Comparison of ENCODE assay signal across 7 cellular contexts in genomic region chr7:135170998-135171481, GRCh38. TPM values are rescaled to one million over a fixed set of nuclear protein-coding genes. Genes with fewer than 3 reads are reported as not detected.
A peak's percentile ranks its signal among the peaks of the same experiment; 100 is the strongest.
DNase-seq lines count a peak whose midpoint lies in the region; ATAC-seq and TF ChIP-seq lines count a peak whose summit lies in the region.
"Not testable (repeated sequence)": the region's sequence is repeated elsewhere in the genome, so short reads cannot be mapped to it uniquely, and the experiment has no call there.

No MANE protein-coding gene starts in this region.

- H3K4me1 ChIP-seq in HCT116 (ENCODE audit: control insufficient read depth in 1 of 2, insufficient read depth in 2 of 2, low read length in 2 of 2) = peaks cover 0 to 18% of the 10 kb centered on the region in 2 experiments; a peak in 2 of 4 replicates
- not testable (repeated sequence) for H3K4me1 ChIP-seq in iPS-18a (ENCODE audit: control insufficient read depth, low read depth, low read length)
- H3K4me1 ChIP-seq in parathyroid adenoma = peaks cover 12% of the 10 kb centered on the region

- H3K9ac ChIP-seq in HCT116 (ENCODE audit: low read length) (peak overlapping the region; percentile 93), iPS-18a (ENCODE audit: low read length) (peak overlapping the region; percentile 82), parathyroid adenoma (peak overlapping the region; percentile 73)

- CTCF ChIA-PET in HCT116 (lab: Charles Lee) = interaction anchor here (0.6 kb wide), 1 partner anchor 64 kb away, joined by 4 read pairs; no protein-coding TSS in a partner anchor

- H4K20me1 ChIP-seq in HCT116 (ENCODE audit: insufficient read depth) = not testable (repeated sequence)

- TF ChIP-seq RAD21 in HCT116 (IDR thresholded peaks at IDR 0.05; ENCODE audit: low read depth) = not testable (repeated sequence)

- not testable (repeated sequence) for H3K9me2 ChIP-seq in HCT116 (ENCODE audit: insufficient read depth)

- peaks cover 29% of the 10 kb centered on the region for H3K79me2 ChIP-seq in HCT116 (ENCODE audit: insufficient read depth, low read length)
- not testable (repeated sequence) for H3K79me2 ChIP-seq in parathyroid adenoma

- POLR2A ChIA-PET in HCT116 (lab: Charles Lee) = interaction anchor here (0.9 kb wide), 1 partner anchor 9 kb away, joined by 3 read pairs; no protein-coding TSS in a partner anchor

- not testable (repeated sequence) for TF ChIP-seq POLR2A in HCT116 (IDR thresholded peaks at IDR 0.05; ENCODE audit: borderline replicate concordance, extremely low read depth, insufficient read depth, insufficient read length)

- H3K36me3 ChIP-seq in HCT116 (ENCODE audit: control insufficient read depth in 1 of 2, insufficient read depth in 2 of 2, low read length in 2 of 2) (peaks cover 7 to 26% of the 10 kb centered on the region in 2 experiments; a peak in 2 of 4 replicates), iPS-18a (ENCODE audit: control insufficient read depth, low read depth, low read length) (peaks cover 24% of the 10 kb centered on the region)
- not testable (repeated sequence) for H3K36me3 ChIP-seq in parathyroid adenoma (ENCODE audit: control insufficient read depth, insufficient read depth, low read length)

- H3K4me2 ChIP-seq in HCT116 (ENCODE audit: low read length) (peak overlapping the region; percentile 98), parathyroid adenoma (ENCODE audit: low read length) (peak overlapping the region; percentile 92)

- peak overlapping the region; percentile 81 to 83 for H3K4me3 ChIP-seq in HCT116 (replicated peaks in 1 of 2; ENCODE audit: low read depth in 1 of 2, low read length in 2 of 2)
- H3K4me3 ChIP-seq in iPS-18a (ENCODE audit: low read length) = peak overlapping the region; percentile 67
- peak overlapping the region; percentile 76 for H3K4me3 ChIP-seq in parathyroid adenoma (ENCODE audit: low read depth, low read length)

- H3K9me3 ChIP-seq in HCT116 (ENCODE audit: control insufficient read depth in 1 of 2, insufficient read depth in 1 of 2, low read depth in 1 of 2, low read length in 2 of 2); iPS-18a (ENCODE audit: control insufficient read depth, low read depth, low read length); parathyroid adenoma (ENCODE audit: control insufficient read depth, low read length): not testable (repeated sequence)

- not testable (repeated sequence) for DNase-seq in HCT116 (ENCODE audit: low read depth, low spot score); caudate nucleus (lab: John Stamatoyannopoulos, UW)

- H3K27ac ChIP-seq in HCT116 (ENCODE audit: low read depth, low read length) (peak overlapping the region; percentile 92), VCaP (peak overlapping the region; percentile 97), caudate nucleus (ENCODE audit: low read depth, low read length) (peak overlapping the region; percentile 93), parathyroid adenoma (peak overlapping the region; percentile 81)
- H3K27ac ChIP-seq in iPS-18a (ENCODE audit: low read length) = not testable (repeated sequence)

- H2AFZ ChIP-seq in HCT116 (ENCODE audit: low read depth, low read length, poor library complexity, severe bottlenecking) = not testable (repeated sequence)
- peak overlapping the region; percentile 92 for H2AFZ ChIP-seq in parathyroid adenoma

- BruUV-seq in HCT116 (replicated peaks; lab: Mats Ljungman, UMichigan) = TSS peak; percentile 87

- RAD21 ChIA-PET in HCT116 (lab: Charles Lee; ENCODE audit: low non-redundant PET in 1 of 2, low total read pairs in 2 of 2, uncharacterized antibody in 2 of 2, unreplicated experiment in 2 of 2) = interaction anchor here in 1 of 2 experiments (0.6 kb wide), 1 partner anchor 485 kb away, joined by 3 read pairs; no protein-coding TSS in a partner anchor

- TF ChIP-seq CTCF in HCT116 (IDR thresholded peaks at IDR 0.05 in 2 of 3, conservative IDR thresholded peaks at IDR 0.05 in 1 of 3; ENCODE audit: borderline replicate concordance in 1 of 3, insufficient read depth in 1 of 3, low read depth in 2 of 3, low read length in 2 of 3); parathyroid adenoma (IDR thresholded peaks at IDR 0.05): not testable (repeated sequence)
- TF ChIP-seq CTCF in VCaP (conservative IDR thresholded peaks at IDR 0.05) = peak; percentile 54

- peak; percentile 15 for ATAC-seq in GM18520 (IDR thresholded peaks at IDR 0.05; ENCODE audit: unreplicated experiment)
- ATAC-seq in HCT116 = not testable (repeated sequence)
- peak; percentile 37 for ATAC-seq in HG03460 (IDR thresholded peaks at IDR 0.05; ENCODE audit: unreplicated experiment)

- H3K27me3 ChIP-seq in HCT116 (ENCODE audit: insufficient read depth, low read length); iPS-18a (ENCODE audit: control insufficient read depth, insufficient read depth, low read length); parathyroid adenoma (ENCODE audit: control insufficient read depth, insufficient read depth, low read length): not testable (repeated sequence)

- intact Hi-C loops in HCT116 (cut with micrococcal nuclease) = not testable (repeated sequence)

RNA-seq across cellular contexts. Expression of gene CYREN, which starts 0.5 kb away (rescaled TPM):
- total RNA-seq in HCT116 (2021; ENCODE audit: unreplicated experiment) = 54.5 TPM
- polyA plus RNA-seq in HCT116 (2012) = 24.6 and 32.8 TPM in 2 replicates

RNA-seq across cellular contexts. Expression of gene TMEM140, which starts 23.2 kb away (rescaled TPM):
- not detected for total RNA-seq in HCT116 (2021; ENCODE audit: unreplicated experiment)
- polyA plus RNA-seq in HCT116 (2012) = 7.9 and 9.1 TPM in 2 replicates

RNA-seq across cellular contexts. Expression of gene WDR91, which starts 40.3 kb away (rescaled TPM):
- total RNA-seq in HCT116 (2021; ENCODE audit: unreplicated experiment) = 10.1 TPM
- 7.1 and 7.9 TPM in 2 replicates for polyA plus RNA-seq in HCT116 (2012)
